In genomic region chr6:117592983-117593759, GRCh38 we compare ENCODE assay signal across 27 cellular contexts.
"Had no signal": no experiment of that assay in that cellular context is flagged by ENCODE, and none has a peak within 500 bp of the region (broad histone marks: within the 10 kb centered on the region; RNA-seq: fewer than 3 reads in every experiment).

No MANE protein-coding gene starts in this region.

- ATAC-seq: activated naive CD8-positive, alpha-beta T cell treated with anti-CD3 and anti-CD28 coated beads, Interleukin-2, amount 50 U/mL, for 24 hours; gastroesophageal sphincter; left lobe of liver; natural killer cell treated with Interleukin-12 subunit alpha and Interleukin-12 subunit beta and Interleukin-15 and Interleukin-18, amount 100 ng/mL, for 72 hours; right lobe of liver; stimulated activated effector memory CD8-positive, alpha-beta T cell treated with anti-CD3 and anti-CD28 coated beads, Interleukin-12 subunit alpha, Interleukin-12 subunit beta, amount 100 ng/mL, for 72 hours had no signal

- H3K27ac ChIP-seq: breast epithelium, epithelial cell of prostate, gastroesophageal sphincter, right lobe of liver, thoracic aorta had no signal

- H3K4me1 Mint-ChIP-seq: stimulated activated effector memory CD8-positive, alpha-beta T cell treated with anti-CD3 and anti-CD28 coated beads, Interleukin-12 subunit alpha, Interleukin-12 subunit beta, amount 100 ng/mL, for 72 hours had no signal

- DNase-seq: activated CD4-positive, alpha-beta memory T cell treated with anti-CD3 and anti-CD28 coated beads for 36 hours; activated CD4-positive, alpha-beta T cell treated with anti-CD3 and anti-CD28 coated beads, Interleukin-2, amount 10 ng/mL, durations not matched to agents 24 days and 14 days; activated CD4-positive, CD25-positive, alpha-beta regulatory T cell treated with anti-CD3 and anti-CD28 coated beads, Interleukin-2, amount 50 U/mL, for 72 hours; activated CD8-positive, alpha-beta memory T cell treated with anti-CD3 and anti-CD28 coated beads, Interleukin-2, amount 50 U/mL, for 48 hours; activated gamma-delta T cell; activated naive CD8-positive, alpha-beta T cell treated with anti-CD3 and anti-CD28 coated beads, Interleukin-2, amount 50 U/mL, for 24 hours; activated T-cell treated with anti-CD3 and anti-CD28 coated beads, Interleukin-2, amount 50 U/mL, for 24 hours; dermis blood vessel endothelial cell; effector CD4-positive, alpha-beta T cell; hypothalamus; kidney glomerular epithelial cell; right lobe of liver; stimulated activated CD4-positive, alpha-beta T cell treated with anti-CD3 and anti-CD28 coated beads, Interleukin-12 subunit alpha, Interleukin-12 subunit beta, amount 100 ng/mL, for 4 hours; stimulated activated CD4-positive, alpha-beta T cell treated with anti-CD3 and anti-CD28 coated beads, Interleukin-4, amount 100 ng/mL, for 1 hour; T-helper 2 cell had no signal

- H3K27ac Mint-ChIP-seq: activated CD4-positive, alpha-beta memory T cell treated with anti-CD3 and anti-CD28 coated beads for 36 hours; activated CD4-positive, alpha-beta T cell treated with anti-CD3 and anti-CD28 coated beads, Interleukin-2, amount 10 ng/mL, durations not matched to agents 24 days and 14 days; activated naive CD4-positive, alpha-beta T cell treated with anti-CD3 and anti-CD28 coated beads, Interleukin-2, amount 50 U/mL, for 24 hours; activated naive CD8-positive, alpha-beta T cell treated with anti-CD3 and anti-CD28 coated beads, Interleukin-2, amount 50 U/mL, for 24 hours; activated T-cell treated with anti-CD3 and anti-CD28 coated beads, Interleukin-2, amount 50 U/mL, for 24 hours; natural killer cell treated with Interleukin-12 subunit alpha and Interleukin-12 subunit beta and Interleukin-15 and Interleukin-18, amount 100 ng/mL, for 72 hours; stimulated activated effector memory CD8-positive, alpha-beta T cell treated with anti-CD3 and anti-CD28 coated beads, Interleukin-12 subunit alpha, Interleukin-12 subunit beta, amount 100 ng/mL, for 72 hours; stimulated activated naive CD8-positive, alpha-beta T cell treated with anti-CD3 and anti-CD28 coated beads, Interleukin-15, Interleukin-2, amounts not matched to agents 100 ng/mL and 50 ng/mL, for 24 hours had no signal

- H3K9me3 ChIP-seq: breast epithelium, gastroesophageal sphincter, right lobe of liver, thoracic aorta had no signal

- H3K27me3 ChIP-seq: breast epithelium, gastroesophageal sphincter, right lobe of liver had no signal

- FAIRE-seq: colon, urothelium cell line had no signal

- H3K4me1 ChIP-seq: breast epithelium had no signal

- H3K36me3 ChIP-seq: breast epithelium had no signal

- H3K27me3 Mint-ChIP-seq: activated CD4-positive, alpha-beta memory T cell treated with anti-CD3 and anti-CD28 coated beads for 36 hours; activated CD4-positive, alpha-beta T cell treated with anti-CD3 and anti-CD28 coated beads, Interleukin-2, amount 10 ng/mL, durations not matched to agents 24 days and 14 days; activated naive CD4-positive, alpha-beta T cell treated with anti-CD3 and anti-CD28 coated beads, Interleukin-2, amount 50 U/mL, for 24 hours; activated naive CD8-positive, alpha-beta T cell treated with anti-CD3 and anti-CD28 coated beads, Interleukin-2, amount 50 U/mL, for 24 hours; activated T-cell treated with anti-CD3 and anti-CD28 coated beads, Interleukin-2, amount 50 U/mL, for 24 hours; natural killer cell treated with Interleukin-12 subunit alpha and Interleukin-12 subunit beta and Interleukin-15 and Interleukin-18, amount 100 ng/mL, for 72 hours; stimulated activated naive CD8-positive, alpha-beta T cell treated with anti-CD3 and anti-CD28 coated beads, Interleukin-15, Interleukin-2, amounts not matched to agents 100 ng/mL and 50 ng/mL, for 24 hours had no signal

- H3K4me3 ChIP-seq: breast epithelium, gastroesophageal sphincter, lung, right lobe of liver, thoracic aorta had no signal

- H3K4me3 Mint-ChIP-seq: activated CD4-positive, alpha-beta memory T cell treated with anti-CD3 and anti-CD28 coated beads for 36 hours; activated CD4-positive, alpha-beta T cell treated with anti-CD3 and anti-CD28 coated beads, Interleukin-2, amount 10 ng/mL, durations not matched to agents 24 days and 14 days; activated naive CD4-positive, alpha-beta T cell treated with anti-CD3 and anti-CD28 coated beads, Interleukin-2, amount 50 U/mL, for 24 hours; activated naive CD8-positive, alpha-beta T cell treated with anti-CD3 and anti-CD28 coated beads, Interleukin-2, amount 50 U/mL, for 24 hours; activated T-cell treated with anti-CD3 and anti-CD28 coated beads, Interleukin-2, amount 50 U/mL, for 24 hours; natural killer cell treated with Interleukin-12 subunit alpha and Interleukin-12 subunit beta and Interleukin-15 and Interleukin-18, amount 100 ng/mL, for 72 hours; stimulated activated effector memory CD8-positive, alpha-beta T cell treated with anti-CD3 and anti-CD28 coated beads, Interleukin-12 subunit alpha, Interleukin-12 subunit beta, amount 100 ng/mL, for 72 hours; stimulated activated naive CD8-positive, alpha-beta T cell treated with anti-CD3 and anti-CD28 coated beads, Interleukin-15, Interleukin-2, amounts not matched to agents 100 ng/mL and 50 ng/mL, for 24 hours had no signal

- H3K9me3 Mint-ChIP-seq: natural killer cell treated with Interleukin-12 subunit alpha and Interleukin-12 subunit beta and Interleukin-15 and Interleukin-18, amount 100 ng/mL, for 72 hours; stimulated activated effector memory CD8-positive, alpha-beta T cell treated with anti-CD3 and anti-CD28 coated beads, Interleukin-12 subunit alpha, Interleukin-12 subunit beta, amount 100 ng/mL, for 72 hours had no signal
